In genomic region chr15:58985443-58985842, GRCh38 we compare ENCODE assay signal across 3 cellular contexts.
TF ChIP-seq lines count a peak whose summit lies in the region.

No MANE protein-coding gene starts in this region.

TF ChIP-seq in IMR-90, 13 proteins besides CTCF, POLR2A, EP300 and RAD21:
- TF ChIP-seq MAFK (IDR thresholded peaks at IDR 0.05; ENCODE audit: low read depth, low read length), result no peak
- peak; percentile 39; the same call in 1 of the 2 replicates for TF ChIP-seq CEBPB (IDR thresholded peaks at IDR 0.05; ENCODE audit: low read depth, low read length)
TF ChIP-seq in IMR-90: peak in this region for 1.

TF ChIP-seq in H1, 55 proteins besides CTCF, POLR2A, EP300 and RAD21:
- TF ChIP-seq TEAD4 (IDR thresholded peaks at IDR 0.05; ENCODE audit: low read depth, low read length) (no peak), CEBPB (IDR thresholded peaks at IDR 0.05; ENCODE audit: low read depth, low read length) (peak; percentile 59; the same call in 1 of the 2 replicates), GABPA (IDR thresholded peaks at IDR 0.05; ENCODE audit: borderline replicate concordance, insufficient read depth, low read length) (no peak)

TF ChIP-seq in HepG2, 621 proteins besides CTCF, POLR2A, EP300 and RAD21:
- TF ChIP-seq CEBPB (IDR thresholded peaks at IDR 0.05; ENCODE audit: borderline replicate concordance, low read depth, low read length) (peak; percentile 24; the same call in 1 of the 2 replicates), ZNF652 (CRISPR knock-in tag; IDR thresholded peaks at IDR 0.05; ENCODE audit: borderline replicate concordance, low read depth) (peak; percentile 45; the same call in 1 of the 2 replicates), ZNF552 (CRISPR knock-in tag; IDR thresholded peaks at IDR 0.05; ENCODE audit: borderline replicate concordance) (no peak), SP1 (IDR thresholded peaks at IDR 0.05) (no peak), SP1 (CRISPR knock-in tag; IDR thresholded peaks at IDR 0.05) (peak; percentile 20; the same call in 1 of the 2 replicates), ZNF747 (CRISPR knock-in tag; IDR thresholded peaks at IDR 0.05; ENCODE audit: borderline replicate concordance) (no peak)
